In genomic region chrX:18894156-18894555, GRCh38 we compare ENCODE assay signal across 18 cellular contexts.
DNase-seq lines count a peak whose midpoint lies in the region; ATAC-seq and TF ChIP-seq lines count a peak whose summit lies in the region.
"Had no signal": no experiment of that assay in that cellular context is flagged by ENCODE, and none has a peak within 500 bp of the region (broad histone marks: within the 10 kb centered on the region; RNA-seq: fewer than 3 reads in every experiment).

No MANE protein-coding gene starts in this region.

- no peaks in the 10 kb centered on the region for H3K9me2 ChIP-seq in SK-N-SH

- H3K4me3 ChIP-seq in SK-N-SH (ENCODE audit: low read depth in 2 of 2, low read length in 1 of 2) (no peak overlapping the region), dorsolateral prefrontal cortex (no peak overlapping the region), upper lobe of left lung (no peak overlapping the region)
- H3K4me3 ChIP-seq: K562, SK-N-MC had no signal

- H3K27me3 ChIP-seq in SK-N-SH (ENCODE audit: insufficient read depth), result no peaks in the 10 kb centered on the region
- H3K27me3 ChIP-seq in dorsolateral prefrontal cortex, result peaks cover 0 to 67% (median 6%) of the 10 kb centered on the region in 45 donors
- H3K27me3 ChIP-seq in upper lobe of left lung, result no peaks in the 10 kb centered on the region

- ATAC-seq in SK-N-SH treated with all-trans-retinoic acid at 6 μM for 48 hours, result no peak
- no peak for ATAC-seq in upper lobe of left lung (ENCODE audit: low FRiP score in 2 of 2)
- ATAC-seq: K562, PC-3 had no signal

- no peak for DNase-seq in SK-N-SH
- no peak for DNase-seq in dorsolateral prefrontal cortex
- DNase-seq in upper lobe of left lung, result no peak
- DNase-seq in GM13977 (ENCODE audit: low spot score), result no peak
- DNase-seq in NCI-H1048 (lab: John Stamatoyannopoulos, UW), result no peak
- DNase-seq: GF-D8, HCEC 1CT, NCI-H1436, NCI-H2029, NCI-H2171 treated with DMSO at 0.1 percent for 48 hours, NCI-H82, PC-3 had no signal

- WGBS in SK-N-SH (ENCODE audit: low lambda C conversion rate), result 40% methylated on average over 7 of the region's 18 CpGs
- WGBS in upper lobe of left lung, 2 donors, result 93% methylated on average over 18 of the region's 18 CpGs; no CpG with 5 or more reads in 1 of the 2 donors

- intact Hi-C loops in dorsolateral prefrontal cortex (cut with DNase I), result loop anchor here in 1 of 2 donors (10.0 kb wide), 3 partner anchors 219 to 499 kb away; partner anchors contain the start of genes CDKL5 and RS1

- no peak overlapping the region for H3K27ac ChIP-seq in SK-N-SH (ENCODE audit: low read depth in 2 of 2, low read length in 1 of 2)
- peak overlapping the region in 32 of 59 donors; percentile 19 to 88 (median 70) for H3K27ac ChIP-seq in dorsolateral prefrontal cortex
- peak overlapping the region; percentile 12 for H3K27ac ChIP-seq in temporal lobe (ENCODE audit: low read depth, low read length)
- peak overlapping the region in 1 of 4 donors; percentile 26 for H3K27ac ChIP-seq in upper lobe of left lung
- H3K27ac ChIP-seq: 22Rv1, SK-N-MC had no signal

- H3K9ac ChIP-seq in SK-N-SH, result no peak overlapping the region

- in situ Hi-C loops in GM13977 (cut with MboI; ENCODE audit: low pct_unique_long_range_greater_than_20kb, low sequenced_read_pairs, unreplicated experiment), result loop anchor here (25.0 kb wide), 1 partner anchor 482 kb away; no protein-coding TSS in a partner anchor

- no peak overlapping the region for H3K4me2 ChIP-seq in SK-N-SH

- H3K9me3 ChIP-seq in SK-N-SH (no peaks in the 10 kb centered on the region), upper lobe of left lung (no peaks in the 10 kb centered on the region)

- no peaks in the 10 kb centered on the region for H3F3A ChIP-seq in SK-N-SH (replicated peaks; ENCODE audit: insufficient read depth)

- no peak for TF ChIP-seq EP300 in SK-N-SH (IDR thresholded peaks at IDR 0.05; ENCODE audit: borderline replicate concordance in 1 of 2, low read depth in 1 of 2, low read length in 1 of 2)
- no peak for TF ChIP-seq EP300 in Ishikawa (IDR thresholded peaks at IDR 0.05; ENCODE audit: borderline replicate concordance)
- no peak for TF ChIP-seq EP300 in upper lobe of left lung (IDR thresholded peaks at IDR 0.05)

- H3K4me1 ChIP-seq in SK-N-SH (ENCODE audit: control insufficient read depth in 1 of 2, insufficient read depth in 2 of 2, low read depth in 1 of 2, low read length in 1 of 2) (peaks cover 0 to 31% of the 10 kb centered on the region in 2 experiments; a peak in 1 of 4 replicates), upper lobe of left lung (peaks cover 0 to 7% (median under 1%) of the 10 kb centered on the region in 4 donors)

- no peaks in the 10 kb centered on the region for H3K79me2 ChIP-seq in SK-N-SH (ENCODE audit: insufficient read depth)

- H2AFZ ChIP-seq in SK-N-SH (ENCODE audit: low read depth), result no peak overlapping the region

- TF ChIP-seq RAD21 in SK-N-SH (IDR thresholded peaks at IDR 0.05; ENCODE audit: low read length) (no peak), Ishikawa (IDR thresholded peaks at IDR 0.05; ENCODE audit: low read depth) (no peak)

- TF ChIP-seq CTCF in SK-N-SH (IDR thresholded peaks at IDR 0.05) (0 out of 2 replicates have a peak, but pooled peaks have one; percentile 7), dorsolateral prefrontal cortex (IDR thresholded peaks at IDR 0.05 in 54 of 56, conservative IDR thresholded peaks at IDR 0.05 in 2 of 56; ENCODE audit: low read depth in 1 of 56, partially characterized antibody in 56 of 56) (no peak), upper lobe of left lung (IDR thresholded peaks at IDR 0.05) (no peak), GM13977 (IDR thresholded peaks at IDR 0.05; ENCODE audit: extremely low read depth, insufficient read depth, missing control alignments) (no peak)

- POLR2A ChIA-PET in SK-N-SH (lab: Yijun Ruan, JAX), result no interaction called here

- CTCF ChIA-PET in SK-N-SH (lab: Yijun Ruan, JAX), result interaction anchor here (2.2 kb wide), 1 partner anchor 124 kb away, joined by 4 read pairs; no protein-coding TSS in a partner anchor

- TF ChIP-seq POLR2A in upper lobe of left lung (IDR thresholded peaks at IDR 0.05), result no peak

- no peaks in the 10 kb centered on the region for H4K20me1 ChIP-seq in SK-N-SH (ENCODE audit: insufficient read depth)

- H3K36me3 ChIP-seq in SK-N-SH (replicated peaks in 1 of 2; ENCODE audit: control insufficient read depth in 1 of 2, insufficient read depth in 2 of 2, low read length in 1 of 2) (no peaks in the 10 kb centered on the region), upper lobe of left lung (peaks cover 0 to 6% (median 0%) of the 10 kb centered on the region in 4 donors)

TF ChIP-seq in SK-N-SH, 30 proteins besides CTCF, POLR2A, EP300 and RAD21 (continues in another document):
- TF ChIP-seq SMC3 (IDR thresholded peaks at IDR 0.05; ENCODE audit: low read depth, low read length), result no peak

TF ChIP-seq in SK-N-SH treated with all-trans-retinoic acid at 6 μM for 48 hours, 23 proteins besides CTCF, POLR2A, EP300 and RAD21 (continues in another document):
- no peak for TF ChIP-seq CREB5 (CRISPR knock-in tag; IDR thresholded peaks at IDR 0.05; ENCODE audit: low read depth)
- TF ChIP-seq PATZ1 (CRISPR knock-in tag; IDR thresholded peaks at IDR 0.05; ENCODE audit: borderline replicate concordance), result no peak

TF ChIP-seq in Ishikawa, 13 proteins besides CTCF, POLR2A, EP300 and RAD21:
- TF ChIP-seq MAX (IDR thresholded peaks at IDR 0.05) (no peak), TAF1 (IDR thresholded peaks at IDR 0.05; ENCODE audit: low read depth) (no peak), USF1 (IDR thresholded peaks at IDR 0.05) (no peak), YY1 (IDR thresholded peaks at IDR 0.05; ENCODE audit: low read depth) (no peak), REST (IDR thresholded peaks at IDR 0.05; ENCODE audit: low read depth) (peak; percentile 42; the same call in 1 of the 2 replicates), TEAD4 (IDR thresholded peaks at IDR 0.05) (no peak), NFIC (IDR thresholded peaks at IDR 0.05) (no peak), CEBPB (IDR thresholded peaks at IDR 0.05) (no peak)

Comparison
In these comparisons a context has a peak if more than half of its experiments do, and no peak if none do; other contexts are left out.
1. H3K27ac ChIP-seq: peak in dorsolateral prefrontal cortex (32 of 59) and temporal lobe (single experiment); none in SK-N-SH (0 of 2).